28 cellular contexts compared by ENCODE assay signal in the genomic region with DNA sequence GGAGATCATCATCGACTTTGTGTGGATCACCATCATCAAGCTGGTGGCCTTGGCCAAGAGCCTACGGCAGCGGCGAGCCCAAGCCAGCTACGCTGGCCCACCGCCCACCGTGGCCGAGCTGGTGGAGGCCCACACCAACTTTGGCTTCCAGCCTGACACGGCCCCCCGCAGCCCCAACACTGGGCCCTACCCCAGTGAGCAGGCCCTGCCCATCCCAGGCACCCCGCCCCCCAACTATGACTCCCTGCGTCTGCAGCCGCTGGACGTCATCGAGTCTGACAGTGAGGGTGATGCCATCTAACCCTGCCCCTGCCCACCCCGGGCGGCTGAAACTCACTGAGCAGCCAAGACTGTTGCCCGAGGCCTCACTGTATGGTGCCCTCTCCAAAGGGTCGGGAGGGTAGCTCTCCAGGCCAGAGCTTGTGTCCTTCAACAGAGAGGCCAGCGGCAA.
DNase-seq lines count a peak whose midpoint lies in the region; ATAC-seq, FAIRE-seq and TF ChIP-seq lines count a peak whose summit lies in the region.
"Had no signal": no experiment of that assay in that cellular context is flagged by ENCODE, and none has a peak within 500 bp of the region (broad histone marks: within the 10 kb centered on the region; RNA-seq: fewer than 3 reads in every experiment).

No MANE protein-coding gene starts in this region.

- H3K27me3 ChIP-seq in HepG2 (ENCODE audit: control insufficient read depth in 1 of 2, insufficient read depth in 2 of 2, low read length in 2 of 2) (peaks cover 3 to 14% of the 10 kb centered on the region in 2 experiments; a peak in 4 of 5 replicates), spleen (replicated peaks in 1 of 7) (no peaks in the 10 kb centered on the region)
- H3K27me3 ChIP-seq: BE2C, BLaER1 had no signal

- ATAC-seq in HepG2 (no peak), omental fat pad (ENCODE audit: low FRiP score) (peak; percentile 43), HG02938 (IDR thresholded peaks at IDR 0.05; ENCODE audit: unreplicated experiment) (no peak)

- no peak for FAIRE-seq in HepG2 (lab: Jason Lieb, UNC)
- FAIRE-seq: A204.1, GM12878, GM19239 had no signal

- no CpG with 5 or more reads among the region's 20 CpGs for WGBS in HepG2 (ENCODE audit: low lambda C conversion rate)
- WGBS in spleen, 5 donors: 82 to 99% (median 92%) methylated on average over 2 to 20 of the region's 20 CpGs

- H3K9ac ChIP-seq in HepG2 (ENCODE audit: insufficient read depth, low read depth, low read length): no peak overlapping the region
- H3K9ac ChIP-seq: BLaER1 had no signal

- TF ChIP-seq POLR2A in HepG2 (IDR thresholded peaks at IDR 0.05; ENCODE audit: insufficient read depth in 1 of 2, low read depth in 2 of 2, low read length in 2 of 2) (no peak), spleen (IDR thresholded peaks at IDR 0.05) (no peak)

- no peaks in the 10 kb centered on the region for H3K36me3 ChIP-seq in HepG2 (replicated peaks in 1 of 2; ENCODE audit: control insufficient read depth in 1 of 2, insufficient read depth in 2 of 2, low read length in 2 of 2)
- H3K36me3 ChIP-seq in spleen: peaks cover 0 to 6% (median 0%) of the 10 kb centered on the region in 6 donors
- H3K36me3 ChIP-seq: BE2C, BLaER1 had no signal

- H3K9me3 ChIP-seq in HepG2 (ENCODE audit: low read length) (no peaks in the 10 kb centered on the region), spleen (no peaks in the 10 kb centered on the region)
- H3K9me3 ChIP-seq: BE2C, BLaER1 had no signal

- no peaks in the 10 kb centered on the region for H3K79me2 ChIP-seq in HepG2 (ENCODE audit: insufficient read depth, low read length)

- intact Hi-C loops in HepG2 (cut with micrococcal nuclease; ENCODE audit: unreplicated experiment) (no loop called here), spleen (cut with DNase I; ENCODE audit: low total_unique reads) (no loop called here)

- in situ Hi-C loops in HepG2 (cut with HindIII; ENCODE audit: extremely low pct_ligation_motif_present, low pct_unique_long_range_greater_than_20kb): no loop called here

- POLR2A ChIA-PET in HepG2 (lab: Yijun Ruan, JAX): no interaction called here

- H4K20me1 ChIP-seq in HepG2 (ENCODE audit: insufficient read depth, low read length): no peaks in the 10 kb centered on the region; the same call in 1 of the 2 replicates
- H4K20me1 ChIP-seq: BLaER1 had no signal

- H3K9me3 Mint-ChIP-seq in chondrocyte (ENCODE audit: low read depth): no peaks in the 10 kb centered on the region
- H3K9me3 Mint-ChIP-seq: CD4-positive, alpha-beta memory T cell; CD8-positive, alpha-beta memory T cell had no signal

- TF ChIP-seq EP300 in HepG2 (IDR thresholded peaks at IDR 0.05; ENCODE audit: low read depth in 2 of 2, low read length in 2 of 2) (no peak), HepG2 (CRISPR knock-in tag; IDR thresholded peaks at IDR 0.05; ENCODE audit: borderline replicate concordance) (no peak)

- DNase-seq in chondrocyte (ENCODE audit: low spot score) (peak; percentile 84), HepG2 (ENCODE audit: low spot score) (no peak), omental fat pad (ENCODE audit: low spot score) (no peak), spleen (peak; percentile 69), mesenteric fat pad (ENCODE audit: low spot score) (no peak), NCI-H187 (lab: John Stamatoyannopoulos, UW) (no peak), amygdala (lab: John Stamatoyannopoulos, UW) (no peak)
- DNase-seq: 8988T; ACHN; BE2C; C1 segment of cervical spinal cord; CD4-positive, alpha-beta memory T cell; CD4-positive, CD25-positive, alpha-beta regulatory T cell; CD8-positive, alpha-beta memory T cell; COR-L47; DMS 273 treated with DMSO at 0.1 percent for 48 hours; DMS153; DMS53; DMS79; DND-41; EL; GDM1 had no signal

- H3K27ac Mint-ChIP-seq in chondrocyte (ENCODE audit: unreplicated experiment): no peak overlapping the region
- H3K27ac Mint-ChIP-seq: CD4-positive, alpha-beta memory T cell; CD4-positive, CD25-positive, alpha-beta regulatory T cell had no signal

- peaks cover 15% of the 10 kb centered on the region for H3K27me3 Mint-ChIP-seq in chondrocyte (ENCODE audit: low read depth)
- H3K27me3 Mint-ChIP-seq: CD4-positive, CD25-positive, alpha-beta regulatory T cell had no signal

- no TSS peak for BruUV-seq in HepG2 (replicated peaks; lab: Mats Ljungman, UMichigan)

- H3K4me3 ChIP-seq in HepG2 (replicated peaks in 1 of 3; ENCODE audit: insufficient read depth in 1 of 3, low read depth in 2 of 3, low read length in 3 of 3): no peak overlapping the region
- no peak overlapping the region for H3K4me3 ChIP-seq in spleen
- H3K4me3 ChIP-seq: BLaER1, GM12878 had no signal

- H3K4me1 Mint-ChIP-seq in chondrocyte (ENCODE audit: low read depth): no peaks in the 10 kb centered on the region
- H3K4me1 Mint-ChIP-seq: CD14-positive monocyte; CD4-positive, alpha-beta memory T cell; CD4-positive, CD25-positive, alpha-beta regulatory T cell; CD8-positive, alpha-beta memory T cell had no signal

- no peak overlapping the region for H3K4me2 ChIP-seq in HepG2 (ENCODE audit: low read depth, low read length)
- H3K4me2 ChIP-seq: BLaER1 had no signal

- no peak for TF ChIP-seq CTCF in chondrocyte (IDR thresholded peaks at IDR 0.05)
- no peak for TF ChIP-seq CTCF in HepG2 (CRISPR knock-in tag; IDR thresholded peaks at IDR 0.05)
- no peak for TF ChIP-seq CTCF in omental fat pad (IDR thresholded peaks at IDR 0.05)
- TF ChIP-seq CTCF in spleen (IDR thresholded peaks at IDR 0.05 in 8 of 11, conservative IDR thresholded peaks at IDR 0.05 in 3 of 11): no peak

- no peak for TF ChIP-seq RAD21 in HepG2 (CRISPR knock-in tag; IDR thresholded peaks at IDR 0.05)

- no peak overlapping the region for H3K27ac ChIP-seq in HepG2 (ENCODE audit: extremely low read length, insufficient read depth, low read length)
- H3K27ac ChIP-seq in spleen: no peak overlapping the region
- H3K27ac ChIP-seq: BLaER1 had no signal

- no peak overlapping the region for H3K4me3 Mint-ChIP-seq in chondrocyte (ENCODE audit: unreplicated experiment)
- H3K4me3 Mint-ChIP-seq: CD14-positive monocyte; CD4-positive, alpha-beta memory T cell; CD4-positive, CD25-positive, alpha-beta regulatory T cell; CD8-positive, alpha-beta memory T cell had no signal

- no peak overlapping the region for H2AFZ ChIP-seq in HepG2 (ENCODE audit: low read length)

- no peaks in the 10 kb centered on the region for H3K36me3 Mint-ChIP-seq in chondrocyte (ENCODE audit: low read depth)
- H3K36me3 Mint-ChIP-seq: CD14-positive monocyte; CD4-positive, alpha-beta memory T cell; CD4-positive, CD25-positive, alpha-beta regulatory T cell; CD8-positive, alpha-beta memory T cell had no signal

- CTCF ChIA-PET in HepG2 (lab: Yijun Ruan, JAX; ENCODE audit: low intra/inter-chr PET ratio, low total read pairs): no interaction called here

- H3K4me1 ChIP-seq in HepG2 (ENCODE audit: insufficient read depth, low read length) (no peaks in the 10 kb centered on the region), spleen (no peaks in the 10 kb centered on the region)
- H3K4me1 ChIP-seq: BE2C, BLaER1 had no signal

TF ChIP-seq in HepG2, 621 proteins besides CTCF, POLR2A, EP300 and RAD21:
- TF ChIP-seq CHD2 (IDR thresholded peaks at IDR 0.05; ENCODE audit: low read depth, low read length): no peak
- TF ChIP-seq ATAD3A (CRISPR knock-in tag; IDR thresholded peaks at IDR 0.05): no peak
- TF ChIP-seq KLF15 (CRISPR knock-in tag; IDR thresholded peaks at IDR 0.05; ENCODE audit: borderline replicate concordance): no peak
- TF ChIP-seq TARDBP (CRISPR knock-in tag; IDR thresholded peaks at IDR 0.05): no peak
- no peak for TF ChIP-seq CBX2 (IDR thresholded peaks at IDR 0.05; ENCODE audit: low read depth, low read length)
- no peak for TF ChIP-seq CBX2 (CRISPR knock-in tag; IDR thresholded peaks at IDR 0.05; ENCODE audit: low read depth)
- TF ChIP-seq TAF1 (CRISPR knock-in tag; IDR thresholded peaks at IDR 0.05): 0 out of 2 replicates have a peak, but pooled peaks have one; percentile 23
TF ChIP-seq in HepG2: peak in this region for 1.

Comparison
In these comparisons a context has a peak if more than half of its experiments do, and no peak if none do; other contexts are left out.
1. DNase-seq: peak in chondrocyte (single experiment) and spleen (single experiment); none in HepG2 (single experiment), omental fat pad (single experiment), mesenteric fat pad (single experiment), NCI-H187 (0 of 2) and amygdala (0 of 56).